In genomic region chr12:107398101-107398500, GRCh38 we compare ENCODE assay signal across 16 cellular contexts.
DNase-seq lines count a peak whose midpoint lies in the region; TF ChIP-seq lines count a peak whose summit lies in the region.
"Had no signal": no experiment of that assay in that cellular context is flagged by ENCODE, and none has a peak within 500 bp of the region (broad histone marks: within the 10 kb centered on the region; RNA-seq: fewer than 3 reads in every experiment).

No MANE protein-coding gene starts in this region.

- H3F3A ChIP-seq in PC-9 (ENCODE audit: insufficient read depth, low read depth), result peaks cover 23% of the 10 kb centered on the region; the same call in 1 of the 2 replicates

- POLR2A ChIA-PET in PC-9 (lab: Charles Lee; ENCODE audit: unreplicated experiment), result no interaction called here

- H3K79me2 ChIP-seq in PC-9 (ENCODE audit: low read depth) (peaks cover 41% of the 10 kb centered on the region), trophoblast cell (ENCODE audit: control insufficient read depth, insufficient read depth, low read length, poor library complexity) (no peaks in the 10 kb centered on the region)

- no peak overlapping the region for H3K18ac ChIP-seq in trophoblast cell (ENCODE audit: low read length)

- no peak overlapping the region for H2BK120ac ChIP-seq in trophoblast cell (ENCODE audit: insufficient read depth, low read length, poor library complexity)

- no peak overlapping the region for H2BK5ac ChIP-seq in trophoblast cell (ENCODE audit: low read depth, low read length, poor library complexity)

- H3K36me3 ChIP-seq in PC-9 (ENCODE audit: low read depth), result no peaks in the 10 kb centered on the region
- no peaks in the 10 kb centered on the region for H3K36me3 ChIP-seq in esophagus squamous epithelium
- no peaks in the 10 kb centered on the region for H3K36me3 ChIP-seq in trophoblast cell (ENCODE audit: control insufficient read depth in 1 of 2, insufficient read depth in 2 of 2, low read length in 2 of 2)

- H4K8ac ChIP-seq in trophoblast cell (ENCODE audit: low read depth, low read length), result no peak overlapping the region

- no peak overlapping the region for H4K91ac ChIP-seq in trophoblast cell (ENCODE audit: low read depth, low read length)

- CTCF ChIA-PET in PC-9 (lab: Charles Lee), result interaction anchor here (0.6 kb wide), 3 partner anchors 8 to 130 kb away, joined by 3 to 5 read pairs (median 4); no protein-coding TSS in a partner anchor

- no peak for DNase-seq in PC-9
- peak; percentile 18 for DNase-seq in amniotic epithelial cell (ENCODE audit: low read depth)
- DNase-seq in esophagus squamous epithelium (lab: John Stamatoyannopoulos, UW), result no peak
- DNase-seq in trophoblast cell, result peak; percentile 12 to 64
- no peak for DNase-seq in GM19240 (ENCODE audit: insufficient read length, low spot score)
- DNase-seq in activated effector memory CD4-positive, alpha-beta T cell treated with Interleukin-2 at 50 U/mL for 16 hours, result no peak
- no peak for DNase-seq in NCI-H2107 treated with DMSO at 0.1 percent for 48 hours (lab: John Stamatoyannopoulos, UW; ENCODE audit: unreplicated experiment)
- DNase-seq: CD8-positive, alpha-beta T cell; GF-D8; MV-4-11; NCI-H1417 treated with DMSO at 0.1 percent for 48 hours; NCI-H2029; NCI-H69; NK-92 treated with Interleukin-12 subunit alpha and Interleukin-12 subunit beta, amount 100 ng/mL, for 24 hours; PC-3 had no signal

- no peaks in the 10 kb centered on the region for H4K20me1 ChIP-seq in PC-9 (ENCODE audit: insufficient read depth)

- BruUV-seq in PC-9 (replicated peaks; lab: Mats Ljungman, UMichigan), result no TSS peak

- H3K79me1 ChIP-seq in trophoblast cell (ENCODE audit: low read length), result no peaks in the 10 kb centered on the region

- no peak overlapping the region for H3K4ac ChIP-seq in trophoblast cell (ENCODE audit: low read depth, low read length)

- 67 to 79% methylated on average over 4 to 5 of the region's 8 CpGs for WGBS in esophagus squamous epithelium, 2 donors
- WGBS in trophoblast cell (ENCODE audit: extremely low coverage, insufficient coverage, insufficient read length), result no CpG with 5 or more reads among the region's 8 CpGs

- TF ChIP-seq CTCF in PC-9 (conservative IDR thresholded peaks at IDR 0.05) (no peak), esophagus squamous epithelium (IDR thresholded peaks at IDR 0.05) (no peak)

- TF ChIP-seq POLR2A in esophagus squamous epithelium (IDR thresholded peaks at IDR 0.05), result no peak

- no peak overlapping the region for H3K14ac ChIP-seq in trophoblast cell (ENCODE audit: low read length)

- H3K4me1 ChIP-seq in PC-9 (replicated peaks; ENCODE audit: insufficient read depth), result peaks cover 34% of the 10 kb centered on the region
- peaks cover 17 to 79% (median 27%) of the 10 kb centered on the region in 3 donors for H3K4me1 ChIP-seq in esophagus squamous epithelium
- peaks cover 4 to 8% of the 10 kb centered on the region in 2 experiments for H3K4me1 ChIP-seq in trophoblast cell (ENCODE audit: control insufficient read depth in 1 of 2, insufficient read depth in 2 of 2, low read length in 2 of 2)

- no peak overlapping the region for H2AK5ac ChIP-seq in trophoblast cell (ENCODE audit: low read length)

- no peaks in the 10 kb centered on the region for H3K9me2 ChIP-seq in PC-9 (ENCODE audit: insufficient read depth)

- H3K4me2 ChIP-seq in PC-9, result peak overlapping the region; percentile 70
- H3K4me2 ChIP-seq in trophoblast cell (ENCODE audit: low read length), result no peak overlapping the region

- H2AFZ ChIP-seq in PC-9, result no peak overlapping the region
- H2AFZ ChIP-seq in trophoblast cell (ENCODE audit: insufficient read depth, low read length, poor library complexity), result no peak overlapping the region

- H3K27me3 ChIP-seq in PC-9 (ENCODE audit: insufficient read depth, low read depth), result no peaks in the 10 kb centered on the region
- no peaks in the 10 kb centered on the region for H3K27me3 ChIP-seq in esophagus squamous epithelium
- H3K27me3 ChIP-seq in trophoblast cell (ENCODE audit: insufficient read depth, low read length), result no peaks in the 10 kb centered on the region

- H3K4me3 ChIP-seq in PC-9, result no peak overlapping the region
- no peak overlapping the region for H3K4me3 ChIP-seq in esophagus squamous epithelium
- H3K4me3 ChIP-seq in trophoblast cell (ENCODE audit: low read depth, low read length), result no peak overlapping the region
- H3K4me3 ChIP-seq: SK-N-MC had no signal

- no peak overlapping the region for H3K23ac ChIP-seq in trophoblast cell (ENCODE audit: low read length)

- H3K9ac ChIP-seq in trophoblast cell (ENCODE audit: low read length), result no peak overlapping the region

- H3K27ac ChIP-seq in PC-9, result peak overlapping the region; percentile 76
- peak overlapping the region; percentile 9 to 87 (median 60) for H3K27ac ChIP-seq in esophagus squamous epithelium
- H3K27ac ChIP-seq in trophoblast cell (ENCODE audit: low read depth, low read length), result no peak overlapping the region
- H3K27ac ChIP-seq: SK-N-MC had no signal

- intact Hi-C loops in PC-9 (cut with micrococcal nuclease; ENCODE audit: unreplicated experiment) (no loop called here), esophagus squamous epithelium (cut with DNase I) (no loop called here)

- no peak overlapping the region for H4K12ac ChIP-seq in trophoblast cell (ENCODE audit: low read depth, low read length)

- no peak overlapping the region for H2BK12ac ChIP-seq in trophoblast cell (ENCODE audit: low read length)

- no peaks in the 10 kb centered on the region for H3K9me3 ChIP-seq in PC-9 (ENCODE audit: insufficient read depth, low read depth)
- H3K9me3 ChIP-seq in esophagus squamous epithelium, result no peaks in the 10 kb centered on the region
- H3K9me3 ChIP-seq in trophoblast cell (ENCODE audit: insufficient read depth, low read depth, low read length), result no peaks in the 10 kb centered on the region

Comparison
In these comparisons a context has a peak if more than half of its experiments do, and no peak if none do; other contexts are left out.
1. DNase-seq: peak in amniotic epithelial cell (single experiment) and trophoblast cell (2 of 2); none in PC-9 (0 of 2), esophagus squamous epithelium (single experiment), GM19240 (single experiment), activated effector memory CD4-positive, alpha-beta T cell treated with Interleukin-2 at 50 U/mL for 16 hours (single experiment) and NCI-H2107 treated with DMSO at 0.1 percent for 48 hours (single experiment).